9 cellular contexts compared by ENCODE assay signal in genomic region chr6:136251394-136251793, GRCh38. TPM values are rescaled to one million over a fixed set of nuclear protein-coding genes. Genes with fewer than 3 reads are reported as not detected.
DNase-seq lines count a peak whose midpoint lies in the region; ATAC-seq and TF ChIP-seq lines count a peak whose summit lies in the region.
"Had no signal": no experiment of that assay in that cellular context is flagged by ENCODE, and none has a peak within 500 bp of the region (broad histone marks: within the 10 kb centered on the region; RNA-seq: fewer than 3 reads in every experiment).

No MANE protein-coding gene starts in this region.

- WGBS in body of pancreas, 2 donors: 20 to 27% methylated on average over 4 of the region's 4 CpGs

- peaks cover 12% of the 10 kb centered on the region for H3K4me1 Mint-ChIP-seq in MCF 10A (ENCODE audit: insufficient read depth, unreplicated experiment)
- H3K4me1 Mint-ChIP-seq in type B pancreatic cell (ENCODE audit: unreplicated experiment): peaks cover 31% of the 10 kb centered on the region

- no peaks in the 10 kb centered on the region for H3K9me3 ChIP-seq in breast epithelium
- no peaks in the 10 kb centered on the region for H3K9me3 ChIP-seq in SK-N-MC (ENCODE audit: low read depth, low read length)
- H3K9me3 ChIP-seq in body of pancreas: no peaks in the 10 kb centered on the region

- CTCF ChIA-PET in MCF 10A (lab: Yijun Ruan, JAX): interaction anchor here (0.6 to 2.7 kb wide), 9 partner anchors 12 to 746 kb away, joined by 3 to 9 read pairs (median 4); no protein-coding TSS in a partner anchor

- no peak overlapping the region for H3K9ac ChIP-seq in SK-N-MC (ENCODE audit: insufficient read length)

- H3K27ac Mint-ChIP-seq in MCF 10A (ENCODE audit: low read depth, unreplicated experiment): no peak overlapping the region
- peak overlapping the region; percentile 94 for H3K27ac Mint-ChIP-seq in type B pancreatic cell

- H3K36me3 Mint-ChIP-seq in MCF 10A (ENCODE audit: insufficient read depth, unreplicated experiment) (peaks cover 49% of the 10 kb centered on the region), type B pancreatic cell (no peaks in the 10 kb centered on the region)

- H3K4me1 ChIP-seq in breast epithelium (no peaks in the 10 kb centered on the region), body of pancreas (peaks cover 20% of the 10 kb centered on the region)

- ATAC-seq in body of pancreas: no peak
- no peak for ATAC-seq in HG03095 (IDR thresholded peaks at IDR 0.05; ENCODE audit: unreplicated experiment)

- POLR2A ChIA-PET in MCF 10A (lab: Yijun Ruan, JAX): interaction anchor here (0.6 to 7.1 kb wide), 19 partner anchors 8 to 755 kb away, joined by 3 to 122 read pairs (median 4); partner anchors contain the start of genes AHI1, BCLAF1 and MAP7

- intact Hi-C loops in MCF 10A (cut with micrococcal nuclease): loop anchor here (2.0 kb wide), 1 partner anchor 299 kb away; the partner anchor contains the start of gene MAP7
- intact Hi-C loops in breast epithelium (cut with DNase I; ENCODE audit: low total_unique reads): no loop called here
- intact Hi-C loops in body of pancreas (cut with DNase I): no loop called here

- H3K36me3 ChIP-seq in breast epithelium (no peaks in the 10 kb centered on the region), SK-N-MC (ENCODE audit: insufficient read depth, low read length) (peaks cover 6% of the 10 kb centered on the region; the same call in 1 of the 2 replicates), body of pancreas (replicated peaks in 1 of 2; ENCODE audit: insufficient read depth in 1 of 2, low read depth in 2 of 2) (no peaks in the 10 kb centered on the region)

- H3K4me3 Mint-ChIP-seq in MCF 10A (ENCODE audit: unreplicated experiment) (peak overlapping the region; percentile 97), type B pancreatic cell (peak overlapping the region; percentile 97)

- H3K9me3 Mint-ChIP-seq in MCF 10A (ENCODE audit: unreplicated experiment): no peaks in the 10 kb centered on the region
- no peaks in the 10 kb centered on the region for H3K9me3 Mint-ChIP-seq in type B pancreatic cell

- TF ChIP-seq CTCF in MCF 10A (IDR thresholded peaks at IDR 0.05; ENCODE audit: unreplicated experiment) (no peak), breast epithelium (IDR thresholded peaks at IDR 0.05) (no peak), epithelial cell of proximal tubule (conservative IDR thresholded peaks at IDR 0.05; ENCODE audit: low read depth, low read length) (no peak), type B pancreatic cell (conservative IDR thresholded peaks at IDR 0.05) (no peak), body of pancreas (IDR thresholded peaks at IDR 0.05) (no peak)

- TF ChIP-seq POLR2A in breast epithelium (IDR thresholded peaks at IDR 0.05) (no peak), body of pancreas (IDR thresholded peaks at IDR 0.05) (no peak)

- H3K27me3 Mint-ChIP-seq in MCF 10A (ENCODE audit: insufficient read depth, unreplicated experiment): no peaks in the 10 kb centered on the region
- H3K27me3 Mint-ChIP-seq in type B pancreatic cell: no peaks in the 10 kb centered on the region

- BruUV-seq in MCF 10A (replicated peaks; lab: Mats Ljungman, UMichigan): no TSS peak

- H3K4me3 ChIP-seq in breast epithelium: no peak overlapping the region
- H3K4me3 ChIP-seq in SK-N-MC: peak overlapping the region; percentile 98
- H3K4me3 ChIP-seq in epithelial cell of proximal tubule (ENCODE audit: low read depth, low read length): peak overlapping the region; percentile 86
- H3K4me3 ChIP-seq in body of pancreas: no peak overlapping the region

- H3K27me3 ChIP-seq in breast epithelium: no peaks in the 10 kb centered on the region
- H3K27me3 ChIP-seq in body of pancreas: no peaks in the 10 kb centered on the region

- DNase-seq in MCF 10A (ENCODE audit: unreplicated experiment) (no peak), breast epithelium (ENCODE audit: low spot score in 2 of 2) (no peak), SK-N-MC (ENCODE audit: low read depth, low spot score) (no peak), epithelial cell of proximal tubule (ENCODE audit: low read depth) (no peak), type B pancreatic cell (ENCODE audit: extremely low spot score, unreplicated experiment) (no peak), body of pancreas (no peak), NOMO-1 treated with dmso at 0.1 percent for 144 hours (lab: John Stamatoyannopoulos, UW; ENCODE audit: unreplicated experiment) (no peak)
- DNase-seq: RPMI8226 had no signal

- H3K27ac ChIP-seq in breast epithelium (no peak overlapping the region), SK-N-MC (0 out of 2 replicates have a peak overlapping the region, but pooled peaks have one; percentile 26), body of pancreas (peak overlapping the region in 2 of 4 donors; percentile 75 to 77)

RNA-seq across cellular contexts. Expression of gene MTFR2, which starts 1.3 kb away (rescaled TPM):
- 5.2 and 6.0 TPM in 2 replicates for total RNA-seq in MCF 10A (2022)
- 1 to 10 TPM in 1 of 3 donors, under 1 TPM in 2; 0.66 to 2.7 (median 0.73) TPM for total RNA-seq in breast epithelium
- 11.8 and 18.6 TPM in 2 replicates for total RNA-seq in epithelial cell of proximal tubule
- 2.5 and 3.9 TPM in 2 replicates for total RNA-seq in type B pancreatic cell (ENCODE audit: low replicate concordance)
- under 1 TPM in 1 of 2 donors, not detected in 1; 0.78 TPM for total RNA-seq in body of pancreas

RNA-seq across cellular contexts. Expression of gene BCLAF1, which starts 38.3 kb away (rescaled TPM):
- 175 and 178 TPM in 2 replicates for total RNA-seq in MCF 10A (2022)
- 100 to 1,000 TPM; 136 to 218 (median 151) TPM for total RNA-seq in breast epithelium
- 97.4 and 146 TPM in 2 replicates for total RNA-seq in epithelial cell of proximal tubule
- total RNA-seq in type B pancreatic cell (ENCODE audit: low replicate concordance): 187 and 190 TPM in 2 replicates
- total RNA-seq in body of pancreas: 100 to 1,000 TPM in 1 of 2 donors, 10 to 100 TPM in 1; 77.8 to 179 TPM

Comparison
In these comparisons a context has a peak if more than half of its experiments do, and no peak if none do; other contexts are left out.
1. H3K4me3 ChIP-seq: peak in SK-N-MC (single experiment) and epithelial cell of proximal tubule (single experiment); none in breast epithelium (0 of 3) and body of pancreas (0 of 2).